In genomic region chr13:32067149-32067961, GRCh38 we compare ENCODE assay signal across 1 cellular context.
TF ChIP-seq lines count a peak whose summit lies in the region.

No MANE protein-coding gene starts in this region.

TF ChIP-seq in liver, 16 proteins besides CTCF, POLR2A, EP300 and RAD21 (continued from another document):
- no peak for TF ChIP-seq ZBTB33 (IDR thresholded peaks at IDR 0.05)
